In the genomic region with DNA sequence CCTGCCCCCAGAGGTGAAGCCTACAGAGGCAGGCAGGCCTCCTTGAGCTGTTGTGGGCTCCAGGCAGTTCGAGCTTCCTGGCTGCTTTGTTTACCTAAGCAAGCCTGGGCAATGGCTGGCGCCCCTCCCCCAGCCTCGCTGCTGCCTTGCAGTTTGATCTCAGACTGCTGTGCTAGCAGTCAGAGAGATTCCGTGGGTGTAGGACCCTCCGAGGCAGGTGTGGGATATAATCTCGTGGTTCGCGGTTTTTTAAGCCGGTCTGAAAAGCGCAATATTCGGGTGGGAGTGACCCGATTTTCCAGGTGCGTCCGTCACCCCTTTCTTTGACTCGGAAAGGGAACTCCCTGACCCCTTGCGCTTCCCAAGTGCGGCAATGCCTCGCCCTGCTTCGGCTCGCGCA, we compare ENCODE assay signal across 5 cellular contexts. TPM values are rescaled to one million over a fixed set of nuclear protein-coding genes. Genes with fewer than 3 reads are reported as not detected.
"Had no signal": no experiment of that assay in that cellular context is flagged by ENCODE, and none has a peak within 500 bp of the region (broad histone marks: within the 10 kb centered on the region; RNA-seq: fewer than 3 reads in every experiment).

No MANE protein-coding gene starts in this region.

RNA-seq across cellular contexts. Expression of a gene that starts 34.3 kb away (rescaled TPM):
- total RNA-seq: activated CD4-positive, alpha-beta memory T cell treated with anti-CD3 and anti-CD28 coated beads, Interleukin-2, amount 10 ng/mL, durations not matched to agents 7 days and 5 days; activated CD8-positive, alpha-beta memory T cell treated with anti-CD3 and anti-CD28 coated beads, Interleukin-2, amount 10 ng/mL, durations not matched to agents 7 days and 5 days; bronchial epithelial cell; M059J; Right ventricle myocardium superior had no signal
